In the genomic region with DNA sequence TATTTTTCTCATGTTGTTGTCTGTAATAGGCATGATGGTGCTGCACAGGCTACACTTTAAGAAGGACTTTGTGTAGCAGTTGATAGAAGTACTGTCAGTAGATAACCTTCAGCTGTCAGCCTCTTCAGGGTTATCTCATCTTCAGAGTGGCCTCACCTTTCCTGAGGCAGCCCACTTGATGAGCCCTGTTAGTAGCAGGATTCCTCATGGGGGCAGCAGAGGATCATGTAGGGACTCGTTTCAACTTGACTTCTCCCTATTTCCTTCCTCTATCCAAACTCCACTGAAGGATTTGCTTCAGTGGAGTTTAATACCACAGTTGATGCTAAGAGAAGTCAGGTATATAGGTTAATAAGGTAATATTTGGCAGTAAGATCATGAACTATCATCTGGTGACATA, we compare ENCODE assay signal across 8 cellular contexts.
A peak's percentile ranks its signal among the peaks of the same experiment; 100 is the strongest.
DNase-seq lines count a peak whose midpoint lies in the region; ATAC-seq and TF ChIP-seq lines count a peak whose summit lies in the region.

No MANE protein-coding gene starts in this region.

- H3K9me3 ChIP-seq in ascending aorta (no peaks in the 10 kb centered on the region), esophagus squamous epithelium (no peaks in the 10 kb centered on the region), suprapubic skin (no peaks in the 10 kb centered on the region)

- ATAC-seq in GM21786 (IDR thresholded peaks at IDR 0.05; ENCODE audit: unreplicated experiment) (peak; percentile 58), GM21447 (IDR thresholded peaks at IDR 0.05; ENCODE audit: unreplicated experiment) (no peak)

- H3K27me3 ChIP-seq in ascending aorta (no peaks in the 10 kb centered on the region), esophagus squamous epithelium (no peaks in the 10 kb centered on the region), suprapubic skin (no peaks in the 10 kb centered on the region)

- DNase-seq in A172 (ENCODE audit: low spot score) (peak; percentile 48), NCI-H510A (lab: John Stamatoyannopoulos, UW) (peak; percentile 3), fibroblast of mammary gland (ENCODE audit: low read depth) (peak; percentile 23), ascending aorta (ENCODE audit: low spot score in 2 of 2) (no peak), esophagus squamous epithelium (lab: John Stamatoyannopoulos, UW) (no peak), suprapubic skin (ENCODE audit: low spot score in 2 of 2) (no peak)

- H3K36me3 ChIP-seq in ascending aorta (no peaks in the 10 kb centered on the region), esophagus squamous epithelium (no peaks in the 10 kb centered on the region), suprapubic skin (no peaks in the 10 kb centered on the region)

- no peak for TF ChIP-seq EP300 in suprapubic skin (IDR thresholded peaks at IDR 0.05)

- H3K27ac ChIP-seq in ascending aorta = no peak overlapping the region
- no peak overlapping the region for H3K27ac ChIP-seq in esophagus squamous epithelium
- no peak overlapping the region for H3K27ac ChIP-seq in suprapubic skin

- H3K4me1 ChIP-seq in ascending aorta (no peaks in the 10 kb centered on the region), esophagus squamous epithelium (no peaks in the 10 kb centered on the region), suprapubic skin (no peaks in the 10 kb centered on the region)

- TF ChIP-seq POLR2A in esophagus squamous epithelium (IDR thresholded peaks at IDR 0.05) (no peak), suprapubic skin (IDR thresholded peaks at IDR 0.05) (no peak)

- TF ChIP-seq CTCF in fibroblast of mammary gland (conservative IDR thresholded peaks at IDR 0.05; ENCODE audit: control insufficient read depth, insufficient read depth, low read depth, low read length) = peak; percentile 32
- no peak for TF ChIP-seq CTCF in ascending aorta (IDR thresholded peaks at IDR 0.05)
- peak in 1 of 6 experiments; percentile 11 for TF ChIP-seq CTCF in esophagus squamous epithelium (IDR thresholded peaks at IDR 0.05)
- TF ChIP-seq CTCF in suprapubic skin (IDR thresholded peaks at IDR 0.05) = no peak

- intact Hi-C loops in ascending aorta (cut with DNase I) (no loop called here), esophagus squamous epithelium (cut with DNase I) (no loop called here)

- H3K4me3 ChIP-seq in fibroblast of mammary gland (ENCODE audit: control insufficient read depth, low read depth, low read length) (no peak overlapping the region), ascending aorta (no peak overlapping the region), esophagus squamous epithelium (no peak overlapping the region), suprapubic skin (no peak overlapping the region)

- WGBS in esophagus squamous epithelium, 2 donors = 0% methylated on average over 1 of the region's 1 CpG
- 0% methylated on average over 1 of the region's 1 CpG for WGBS in suprapubic skin

Comparison
In these comparisons a context has a peak if more than half of its experiments do, and no peak if none do; other contexts are left out.
1. DNase-seq: peak in A172 (single experiment), NCI-H510A (single experiment) and fibroblast of mammary gland (single experiment); none in ascending aorta (0 of 2), esophagus squamous epithelium (single experiment) and suprapubic skin (0 of 2).